In the genomic region with DNA sequence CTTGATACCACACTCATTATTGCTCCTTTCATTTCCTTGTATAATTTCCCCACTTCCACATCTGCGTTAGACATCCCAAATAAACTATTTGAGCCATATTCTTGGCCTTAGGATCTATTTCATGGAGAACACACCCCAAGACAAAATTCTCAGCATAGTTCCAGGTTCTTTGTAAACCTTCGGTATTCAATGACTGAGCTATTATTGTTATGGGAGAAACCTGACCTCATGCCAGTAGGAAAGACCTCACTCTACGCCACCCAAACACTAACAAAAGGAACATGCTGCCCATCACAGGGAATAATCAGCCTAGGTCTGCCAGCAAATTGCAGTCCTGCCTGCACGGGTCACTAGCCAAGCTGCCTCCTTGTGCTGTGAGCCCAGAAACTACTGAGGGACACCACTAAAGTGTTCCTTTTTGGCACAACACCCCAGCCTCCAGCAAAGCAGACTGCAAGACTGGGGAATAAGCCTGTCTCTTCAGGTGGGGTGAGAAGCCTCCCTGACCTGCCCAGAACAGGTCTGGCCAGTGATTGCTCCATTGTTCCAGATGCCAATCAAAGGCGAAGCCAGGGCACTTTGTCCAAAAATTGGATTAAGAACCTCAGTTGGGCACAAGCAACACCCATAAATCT, we compare ENCODE assay signal across 15 cellular contexts.
"Had no signal": no experiment of that assay in that cellular context is flagged by ENCODE, and none has a peak within 500 bp of the region (broad histone marks: within the 10 kb centered on the region; RNA-seq: fewer than 3 reads in every experiment).

No MANE protein-coding gene starts in this region.

- H3K36me3 ChIP-seq: upper lobe of right lung had no signal

- H3K9me3 ChIP-seq: upper lobe of right lung had no signal

- H3K27ac ChIP-seq: hepatocyte, upper lobe of right lung had no signal

- DNase-seq: activated CD4-positive, alpha-beta T cell treated with anti-CD3 and anti-CD28 coated beads for 1 hour; activated CD4-positive, alpha-beta T cell treated with anti-CD3 and anti-CD28 coated beads, Interleukin-2, amount 50 U/mL, for 4 hours; activated naive CD4-positive, alpha-beta T cell treated with Interleukin-2 at 50 U/mL for 16 hours; activated T-cell treated with anti-CD3 and anti-CD28 coated beads for 4 hours; erythroblast; islet precursor cell; natural killer cell; small intestine; stimulated activated naive CD8-positive, alpha-beta T cell treated with anti-CD3 and anti-CD28 coated beads, Interleukin-15, Interleukin-2, amounts not matched to agents 100 U/mL and 50 U/mL, for 24 hours; T-helper 1 cell; T1000; upper lobe of right lung had no signal

- H3K4me1 ChIP-seq: upper lobe of right lung had no signal

- H3K4me3 ChIP-seq: hepatocyte, upper lobe of right lung had no signal

- H2AFZ ChIP-seq: hepatocyte had no signal

- H3K27me3 ChIP-seq: hepatocyte, upper lobe of right lung had no signal

- H3K4me2 ChIP-seq: hepatocyte had no signal

- H3K79me2 ChIP-seq: hepatocyte had no signal

- ATAC-seq: activated T-helper 17 cell treated with anti-CD3 and anti-CD28 coated beads, Interleukin-2, amount 50 U/mL, for 72 hours; left lobe of liver; natural killer cell; stimulated activated naive CD8-positive, alpha-beta T cell treated with anti-CD3 and anti-CD28 coated beads, Interleukin-15, Interleukin-2, amounts not matched to agents 100 U/mL and 50 U/mL, for 24 hours; upper lobe of right lung had no signal
